7 cellular contexts compared by ENCODE assay signal in genomic region chr13:21603531-21604448, GRCh38.
DNase-seq lines count a peak whose midpoint lies in the region; ATAC-seq, FAIRE-seq and TF ChIP-seq lines count a peak whose summit lies in the region.

Gene MICU2 (minus strand): TSS chr13:21604170. CDS start chr13:21604148, 22 bp downstream.

- TF ChIP-seq CTCF in astrocyte of the spinal cord (IDR thresholded peaks at IDR 0.05; ENCODE audit: low read depth, low read length) = peak; percentile 11

- peak within 1 kb of the TSS; percentile 76 for H3K4me3 ChIP-seq in astrocyte of the spinal cord (ENCODE audit: low read depth, low read length)

- ATAC-seq in HG02973 (IDR thresholded peaks at IDR 0.05; ENCODE audit: unreplicated experiment) = peak; percentile 94

- in situ Hi-C loops in astrocyte of the spinal cord (cut with HindIII; ENCODE audit: low sequenced_read_pairs) = no loop called here

- DNase-seq in GM18507 (ENCODE audit: extremely low spot score, insufficient read length, low read depth) (peak; percentile 87), NCI-H2081 (lab: John Stamatoyannopoulos, UW) (peak; percentile 88 to 89), T1000 (lab: John Stamatoyannopoulos, UW) (peak; percentile 98), astrocyte of the spinal cord (ENCODE audit: low read depth, low spot score) (peak; percentile 95), hippocampal formation (lab: John Stamatoyannopoulos, UW) (peak; percentile 85 to 88), retina (peak; percentile 99)

- FAIRE-seq in GM18507 (lab: Jason Lieb, UNC) = peak; percentile 95

Comparison
In these comparisons a context has a peak if more than half of its experiments do, and no peak if none do; other contexts are left out.
1. Peak in every context shown above with its lines: DNase-seq, ATAC-seq and H3K4me3 ChIP-seq.